In genomic region chr12:80190001-80190400, GRCh38 we compare ENCODE assay signal across 1 cellular context.
TF ChIP-seq lines count a peak whose summit lies in the region.

No MANE protein-coding gene starts in this region.

TF ChIP-seq in GM23338, 12 proteins besides CTCF, POLR2A, EP300 and RAD21 (continued from another document):
- TF ChIP-seq ZNF462 (CRISPR knock-in tag; IDR thresholded peaks at IDR 0.05) (no peak), JUNB (IDR thresholded peaks at IDR 0.05; ENCODE audit: unreplicated experiment) (no peak), CREB1 (CRISPR knock-in tag; IDR thresholded peaks at IDR 0.05; ENCODE audit: low read depth) (no peak), ZNF114 (CRISPR knock-in tag; IDR thresholded peaks at IDR 0.05) (no peak), STAT1 (IDR thresholded peaks at IDR 0.05; ENCODE audit: unreplicated experiment) (no peak), EZH2 (IDR thresholded peaks at IDR 0.05; ENCODE audit: low read depth, unreplicated experiment) (no peak)
